20 cellular contexts compared by ENCODE assay signal in the genomic region with DNA sequence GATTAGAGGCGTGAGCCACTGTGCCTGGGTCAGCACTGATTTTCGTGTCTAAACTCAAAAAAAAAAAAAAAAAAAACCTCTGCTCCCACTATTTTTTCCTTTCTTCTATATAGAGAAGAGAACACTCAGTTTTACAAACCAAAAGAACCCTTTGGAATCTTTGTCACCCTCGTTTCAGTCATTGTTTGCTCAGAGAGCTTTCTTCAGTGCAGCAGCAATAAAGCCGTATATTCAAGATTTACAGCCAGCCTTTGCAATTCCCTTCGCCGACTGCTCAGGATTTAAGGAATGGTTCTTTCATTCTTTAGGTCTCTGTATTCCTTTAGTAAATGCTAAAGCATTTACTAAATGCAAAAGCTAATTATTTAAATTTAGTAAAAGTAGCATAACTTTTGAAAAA. TPM values are rescaled to one million over a fixed set of nuclear protein-coding genes. Genes with fewer than 3 reads are reported as not detected.
DNase-seq lines count a peak whose midpoint lies in the region; ATAC-seq and TF ChIP-seq lines count a peak whose summit lies in the region.
"Had no signal": no experiment of that assay in that cellular context is flagged by ENCODE, and none has a peak within 500 bp of the region (broad histone marks: within the 10 kb centered on the region; RNA-seq: fewer than 3 reads in every experiment).

No MANE protein-coding gene starts in this region.

- peaks cover 15% of the 10 kb centered on the region for H3K4me1 Mint-ChIP-seq in progenitor cell of endocrine pancreas (ENCODE audit: low read depth)
- H3K4me1 Mint-ChIP-seq: CD8-positive, alpha-beta memory T cell had no signal

- intact Hi-C loops in left colon (cut with DNase I, micrococcal nuclease): loop anchor here in 1 of 2 donors (10.0 kb wide), 1 partner anchor 205 kb away; no protein-coding TSS in a partner anchor

- no peaks in the 10 kb centered on the region for H3K9me3 ChIP-seq in SK-N-MC (ENCODE audit: low read depth, low read length)
- H3K9me3 ChIP-seq: BE2C had no signal

- H3K9ac ChIP-seq in SK-N-MC (ENCODE audit: insufficient read length): no peak overlapping the region
- H3K9ac ChIP-seq: GM23248 had no signal

- peak overlapping the region; percentile 3 for H3K27ac Mint-ChIP-seq in progenitor cell of endocrine pancreas
- H3K27ac Mint-ChIP-seq: CD4-positive, CD25-positive, alpha-beta regulatory T cell; CD8-positive, alpha-beta memory T cell had no signal

- H3K27ac ChIP-seq in SK-N-MC: peak overlapping the region; percentile 45; the same call in 1 of the 2 replicates
- H3K27ac ChIP-seq: GM23248 had no signal

- H3K4me3 Mint-ChIP-seq in progenitor cell of endocrine pancreas (ENCODE audit: low read depth): no peak overlapping the region
- H3K4me3 Mint-ChIP-seq: CD4-positive, CD25-positive, alpha-beta regulatory T cell; CD8-positive, alpha-beta memory T cell had no signal

- H3K36me3 Mint-ChIP-seq in progenitor cell of endocrine pancreas (ENCODE audit: insufficient read depth): peaks cover 42% of the 10 kb centered on the region

- H3K9me3 Mint-ChIP-seq in progenitor cell of endocrine pancreas (ENCODE audit: low read depth): no peaks in the 10 kb centered on the region
- H3K9me3 Mint-ChIP-seq: CD4-positive, CD25-positive, alpha-beta regulatory T cell; CD8-positive, alpha-beta memory T cell had no signal

- H3K4me3 ChIP-seq in SK-N-MC: no peak overlapping the region
- H3K4me3 ChIP-seq: GM23248, K562 had no signal

- ATAC-seq in left colon (peak; percentile 75), GM19328 (IDR thresholded peaks at IDR 0.05; ENCODE audit: unreplicated experiment) (no peak), esophagus mucosa (no peak)
- ATAC-seq: K562 had no signal

- peaks cover 93% of the 10 kb centered on the region for H3K36me3 ChIP-seq in SK-N-MC (ENCODE audit: insufficient read depth, low read length)

- H3K27me3 Mint-ChIP-seq in progenitor cell of endocrine pancreas: no peaks in the 10 kb centered on the region
- H3K27me3 Mint-ChIP-seq: CD4-positive, CD25-positive, alpha-beta regulatory T cell; CD8-positive, alpha-beta memory T cell had no signal

- TF ChIP-seq CTCF in progenitor cell of endocrine pancreas (IDR thresholded peaks at IDR 0.05; ENCODE audit: unreplicated experiment): no peak

- no peak for DNase-seq in SK-N-MC (ENCODE audit: low read depth, low spot score)
- DNase-seq in left colon: no peak
- no peak for DNase-seq in progenitor cell of endocrine pancreas (ENCODE audit: low spot score, unreplicated experiment)
- DNase-seq in kidney glomerular epithelial cell (lab: John Stamatoyannopoulos, UW): no peak
- DNase-seq: ACHN; BE2C; C1 segment of cervical spinal cord; CD4-positive, CD25-positive, alpha-beta regulatory T cell; CD8-positive, alpha-beta memory T cell; COR-L47; DMS153; DMS79; GF-D8; GM23248; HCEC 1CT; IMR-90 had no signal

RNA-seq across cellular contexts. Expression of gene RIOK1, which starts 20.1 kb away (rescaled TPM):
- total RNA-seq in left colon: 10 to 100 TPM; 11.8 to 15.6 TPM
- total RNA-seq in progenitor cell of endocrine pancreas: 28.5 and 28.9 TPM in 2 replicates
- 21.5 TPM for total RNA-seq in esophagus mucosa

RNA-seq across cellular contexts. Expression of gene CAGE1, which starts 20.2 kb away (rescaled TPM):
- total RNA-seq in left colon (under 1 TPM in 1 of 2 donors, not detected in 1; 0.08 TPM), progenitor cell of endocrine pancreas (not detected in 2 replicates), esophagus mucosa (0.28 TPM)
- total RNA-seq: GM23248, H4, IMR-90 had no signal
